Comparison of ENCODE assay signal across 8 cellular contexts in genomic region chr7:2451171-2452073, GRCh38. TPM values are rescaled to one million over a fixed set of nuclear protein-coding genes. Genes with fewer than 3 reads are reported as not detected.
DNase-seq lines count a peak whose midpoint lies in the region; ATAC-seq, FAIRE-seq and TF ChIP-seq lines count a peak whose summit lies in the region.

No MANE protein-coding gene starts in this region.

- H3K36me3 Mint-ChIP-seq in activated CD4-positive, alpha-beta memory T cell treated with anti-CD3 and anti-CD28 coated beads for 36 hours = no peaks in the 10 kb centered on the region

- no peaks in the 10 kb centered on the region for H3K36me3 ChIP-seq in lung (ENCODE audit: control insufficient read depth in 2 of 2, insufficient read depth in 2 of 2, low read length in 2 of 2)

- TF ChIP-seq EP300 in A549 (IDR thresholded peaks at IDR 0.05) = no peak

- 18% methylated on average over 16 of the region's 34 CpGs for WGBS in A549 (ENCODE audit: missing lambda C conversion rate)
- 9 to 12% methylated on average over 31 to 34 of the region's 34 CpGs for WGBS in lung, 2 donors

- H3K27ac ChIP-seq in A549 = peak overlapping the region; percentile 84 to 88
- no peak overlapping the region for H3K27ac ChIP-seq in lung (ENCODE audit: low read depth in 1 of 2, low read length in 1 of 2)

- no peak overlapping the region for H3K27ac Mint-ChIP-seq in activated CD4-positive, alpha-beta memory T cell treated with anti-CD3 and anti-CD28 coated beads for 36 hours

- peak overlapping the region; percentile 46 for H3K4me3 Mint-ChIP-seq in activated CD4-positive, alpha-beta memory T cell treated with anti-CD3 and anti-CD28 coated beads for 36 hours

- H3K4me3 ChIP-seq in A549 (peak overlapping the region; percentile 39), lung (no peak overlapping the region)

- TF ChIP-seq CTCF in A549 (IDR thresholded peaks at IDR 0.05) (peak; percentile 85), lung (IDR thresholded peaks at IDR 0.05; ENCODE audit: control extremely low read depth, extremely low read depth) (peak; percentile 77)

- no peak for FAIRE-seq in A549 (lab: Jason Lieb, UNC)

- TF ChIP-seq POLR2A in A549 (IDR thresholded peaks at IDR 0.05; ENCODE audit: low read length) = no peak

- POLR2A ChIA-PET in A549 (lab: Yijun Ruan, JAX) = interaction anchor here (0.6 to 1.0 kb wide), 2 partner anchors 18 to 180 kb away, joined by 5 to 15 read pairs; no protein-coding TSS in a partner anchor
- POLR2A ChIA-PET in activated CD4-positive, alpha-beta memory T cell treated with anti-CD3 and anti-CD28 coated beads for 36 hours (lab: Charles Lee) = interaction anchor here (1.8 kb wide), 1 partner anchor 19 kb away, joined by 5 read pairs; no protein-coding TSS in a partner anchor

- H3K4me1 Mint-ChIP-seq in activated CD4-positive, alpha-beta memory T cell treated with anti-CD3 and anti-CD28 coated beads for 36 hours (ENCODE audit: low read depth) = peaks cover 7% of the 10 kb centered on the region

- no peaks in the 10 kb centered on the region for H3K9me3 Mint-ChIP-seq in activated CD4-positive, alpha-beta memory T cell treated with anti-CD3 and anti-CD28 coated beads for 36 hours

- no peaks in the 10 kb centered on the region for H3K27me3 ChIP-seq in lung (ENCODE audit: control insufficient read depth, insufficient read depth)

- ATAC-seq in A549 = peak; percentile 94 to 98
- peak; percentile 90 for ATAC-seq in GM18502 (IDR thresholded peaks at IDR 0.05; ENCODE audit: poor library complexity, unreplicated experiment)
- ATAC-seq in HG03108 (IDR thresholded peaks at IDR 0.05; ENCODE audit: unreplicated experiment) = peak; percentile 77
- ATAC-seq in lung (ENCODE audit: insufficient read depth, low FRiP score) = peak; percentile 86

- CTCF ChIA-PET in A549 (lab: Yijun Ruan, JAX) = interaction anchor here (0.6 to 14.3 kb wide), 58 partner anchors 11 to 877 kb away, joined by 3 to 275 read pairs (median 5); partner anchors contain the start of genes CHST12 and IQCE
- CTCF ChIA-PET in activated CD4-positive, alpha-beta memory T cell treated with anti-CD3 and anti-CD28 coated beads for 36 hours (lab: Charles Lee) = interaction anchor here (0.6 to 7.9 kb wide), 31 partner anchors 8 to 268 kb away, joined by 3 to 140 read pairs (median 4); partner anchors contain the start of genes CHST12 and TTYH3

- H3K27me3 Mint-ChIP-seq in activated CD4-positive, alpha-beta memory T cell treated with anti-CD3 and anti-CD28 coated beads for 36 hours = no peaks in the 10 kb centered on the region

- peaks cover 11% of the 10 kb centered on the region for H3K4me1 ChIP-seq in A549
- H3K4me1 ChIP-seq in lung (ENCODE audit: control insufficient read depth in 2 of 2, insufficient read depth in 2 of 2, low read length in 2 of 2) = peaks cover 0 to 5% of the 10 kb centered on the region in 2 donors

- intact Hi-C loops in activated CD4-positive, alpha-beta memory T cell treated with anti-CD3 and anti-CD28 coated beads for 36 hours (cut with micrococcal nuclease) = loop anchor here (1.0 to 2.0 kb wide), 2 partner anchors 18 to 229 kb away; no protein-coding TSS in a partner anchor

- H3K4me2 ChIP-seq in A549 = peak overlapping the region; percentile 100

- H3K9me3 ChIP-seq in A549 (no peaks in the 10 kb centered on the region), lung (ENCODE audit: control insufficient read depth in 2 of 2, insufficient read depth in 1 of 2, low read length in 1 of 2) (no peaks in the 10 kb centered on the region)

- TF ChIP-seq RAD21 in A549 (conservative IDR thresholded peaks at IDR 0.05 in 1 of 2, IDR thresholded peaks at IDR 0.05 in 1 of 2) = peak; percentile 96 to 97

- peak; percentile 83 to 94 for DNase-seq in A549 (ENCODE audit: low read depth in 1 of 2, low spot score in 1 of 2)
- DNase-seq in NCI-H526 treated with DMSO at 0.1 percent for 48 hours (lab: John Stamatoyannopoulos, UW) = peak; percentile 54
- DNase-seq in activated CD4-positive, alpha-beta memory T cell treated with anti-CD3 and anti-CD28 coated beads for 36 hours = peak; percentile 87
- peak; percentile 43 to 73 for DNase-seq in dermis microvascular lymphatic vessel endothelial cell (ENCODE audit: low read depth in 2 of 2)
- DNase-seq in lung (ENCODE audit: low spot score) = peak; percentile 88
- peak; percentile 62 to 83 (median 65) for DNase-seq in stimulated activated CD4-positive, alpha-beta T cell treated with anti-CD3 and anti-CD28 coated beads, TNF-alpha, amount 100 ng/mL, for 24 hours (ENCODE audit: low read depth in 3 of 3)

TF ChIP-seq in A549, 52 proteins besides CTCF, POLR2A, EP300 and RAD21:
- no peak for TF ChIP-seq ZFP36 (IDR thresholded peaks at IDR 0.05; ENCODE audit: borderline replicate concordance, partially characterized antibody)
- TF ChIP-seq FOXS1 (CRISPR knock-in tag; IDR thresholded peaks at IDR 0.05) = no peak
- no peak for TF ChIP-seq CHD4 (IDR thresholded peaks at IDR 0.05; ENCODE audit: borderline replicate concordance)
- no peak for TF ChIP-seq JUNB (IDR thresholded peaks at IDR 0.05)
- no peak for TF ChIP-seq NFE2L2 (conservative IDR thresholded peaks at IDR 0.05; ENCODE audit: low read length)
- TF ChIP-seq TP53 (CRISPR knock-in tag; IDR thresholded peaks at IDR 0.05) = no peak
- TF ChIP-seq MAX (IDR thresholded peaks at IDR 0.05) = peak; percentile 86
- TF ChIP-seq E2F6 (IDR thresholded peaks at IDR 0.05; ENCODE audit: borderline replicate concordance, low read depth) = 0 out of 2 replicates have a peak, but pooled peaks have one; percentile 45
- TF ChIP-seq PHF8 (IDR thresholded peaks at IDR 0.05; ENCODE audit: borderline replicate concordance, low read depth) = no peak
- TF ChIP-seq USF2 (IDR thresholded peaks at IDR 0.05) = no peak
- TF ChIP-seq GATA3 (IDR thresholded peaks at IDR 0.05; ENCODE audit: borderline replicate concordance) = no peak
- TF ChIP-seq RARB (CRISPR knock-in tag; IDR thresholded peaks at IDR 0.05) = no peak
- no peak for TF ChIP-seq POLR2AphosphoS2 (conservative IDR thresholded peaks at IDR 0.05; ENCODE audit: low read length)
- no peak for TF ChIP-seq MYC (IDR thresholded peaks at IDR 0.05; ENCODE audit: borderline replicate concordance, low read length)
- no peak for TF ChIP-seq MAZ (IDR thresholded peaks at IDR 0.05; ENCODE audit: borderline replicate concordance, low read depth, low read length)
- no peak for TF ChIP-seq FOSL2 (IDR thresholded peaks at IDR 0.05)
- TF ChIP-seq FOSL2 (CRISPR knock-in tag; IDR thresholded peaks at IDR 0.05) = no peak
- no peak for TF ChIP-seq ELK1 (IDR thresholded peaks at IDR 0.05; ENCODE audit: low read depth, low read length)
- no peak for TF ChIP-seq RNF2 (IDR thresholded peaks at IDR 0.05; ENCODE audit: borderline replicate concordance, low read depth)
- no peak for TF ChIP-seq ESRRA (IDR thresholded peaks at IDR 0.05; ENCODE audit: borderline replicate concordance, low read length)
- no peak for TF ChIP-seq CBX2 (IDR thresholded peaks at IDR 0.05; ENCODE audit: borderline replicate concordance, low read depth)
- TF ChIP-seq SMC3 (IDR thresholded peaks at IDR 0.05) = peak; percentile 93

RNA-seq across cellular contexts. Expression of gene GRIFIN, which starts 24.8 kb away (rescaled TPM):
- not detected in 2 replicates for polyA plus RNA-seq in A549 (2011; rRNA removed)
- polyA plus RNA-seq in A549 (2012; cell fraction: cytosol; rRNA removed) = not detected in 2 replicates
- polyA plus RNA-seq in A549 (2012; cell fraction: nucleus; rRNA removed) = not detected in 2 replicates
- polyA plus RNA-seq in A549 (2017; fragmentation: RNase III; extraction: RNeasy Plus Mini Kit Qiagen cat#74134 plus additional on column Dnase treatment) = not detected in 3 replicates
- not detected in 2 replicates for polyA minus RNA-seq in A549 (2011; rRNA and poly(A)+ RNA removed)
- total RNA-seq in activated CD4-positive, alpha-beta memory T cell treated with anti-CD3 and anti-CD28 coated beads for 36 hours = not detected
- not detected in 2 replicates for total RNA-seq in dermis microvascular lymphatic vessel endothelial cell
- not detected for total RNA-seq in lung
- not detected for polyA plus RNA-seq in lung

RNA-seq across cellular contexts. Expression of gene CHST12, which starts 48.0 kb away (rescaled TPM):
- polyA plus RNA-seq in A549 (2011; rRNA removed) (5.6 and 6.2 TPM in 2 replicates), A549 (2017; fragmentation: RNase III; extraction: RNeasy Plus Mini Kit Qiagen cat#74134 plus additional on column Dnase treatment) (9.4 to 12.0 TPM (median 11.3 TPM) in 3 replicates), lung (10 to 100 TPM; 14.7 to 15.7 TPM)
- 14.8 and 22.4 TPM in 2 replicates for polyA plus RNA-seq in A549 (2012; cell fraction: cytosol; rRNA removed)
- 21.2 and 32.0 TPM in 2 replicates for polyA plus RNA-seq in A549 (2012; cell fraction: nucleus; rRNA removed)
- 2.6 and 3.6 TPM in 2 replicates for polyA minus RNA-seq in A549 (2011; rRNA and poly(A)+ RNA removed)
- 1 to 10 TPM; 3.7 to 3.9 TPM for total RNA-seq in activated CD4-positive, alpha-beta memory T cell treated with anti-CD3 and anti-CD28 coated beads for 36 hours
- total RNA-seq in dermis microvascular lymphatic vessel endothelial cell (4.1 and 6.4 TPM in 2 replicates), lung (10 to 100 TPM; 17.9 to 30.9 TPM)

Comparison
In these comparisons a context has a peak if more than half of its experiments do, and no peak if none do; other contexts are left out.
1. H3K27ac ChIP-seq: peak in A549 (2 of 2); none in lung (0 of 2).
2. Peak in every context shown above with its lines, with median percentiles within 50 percentile points of each other: ATAC-seq and DNase-seq.